19 cellular contexts compared by ENCODE assay signal in genomic region chr16:907361-907760, GRCh38.
DNase-seq lines count a peak whose midpoint lies in the region; ATAC-seq and TF ChIP-seq lines count a peak whose summit lies in the region.
"Had no signal": no experiment of that assay in that cellular context is flagged by ENCODE, and none has a peak within 500 bp of the region (broad histone marks: within the 10 kb centered on the region; RNA-seq: fewer than 3 reads in every experiment).

No MANE protein-coding gene starts in this region.

- no peak overlapping the region for H3K27ac ChIP-seq in RWPE2 (ENCODE audit: poor library complexity, severe bottlenecking)
- peak overlapping the region; percentile 74 for H3K27ac ChIP-seq in layer of hippocampus (ENCODE audit: low read depth, low read length)
- peak overlapping the region; percentile 73 for H3K27ac ChIP-seq in substantia nigra (ENCODE audit: low read depth, low read length, poor library complexity, severe bottlenecking)
- H3K27ac ChIP-seq: 22Rv1, GM23248, PC-9 had no signal

- H3K9me3 ChIP-seq in RWPE2 (ENCODE audit: severe bottlenecking), result no peaks in the 10 kb centered on the region

- intact Hi-C loops in Right ventricle myocardium inferior (cut with DNase I), result no loop called here
- intact Hi-C loops in left cardiac atrium (cut with DNase I), result no loop called here

- no peak for ATAC-seq in Right ventricle myocardium inferior
- no peak for ATAC-seq in left cardiac atrium
- ATAC-seq in RWPE2 (ENCODE audit: low read depth), result no peak
- ATAC-seq: HepG2 had no signal

- no peak for TF ChIP-seq CTCF in RWPE2 (IDR thresholded peaks at IDR 0.05; ENCODE audit: poor library complexity, severe bottlenecking)

- peak; percentile 6 for DNase-seq in Right ventricle myocardium inferior (ENCODE audit: missing footprints)
- no peak for DNase-seq in left cardiac atrium
- peak; percentile 34 for DNase-seq in RWPE2 (ENCODE audit: low spot score)
- DNase-seq in substantia nigra (lab: John Stamatoyannopoulos, UW), result no peak
- DNase-seq in effector CD4-positive, alpha-beta T cell, result no peak
- DNase-seq in T-helper 9 cell, result no peak
- DNase-seq in EL, result no peak
- DNase-seq: GM23248, H9, Karpas-422, NCI-H1694, NCI-H2029 treated with DMSO at 0.1 percent for 48 hours, NCI-H446 treated with DMSO at 0.1 percent for 48 hours, NCI-H82, PC-9, SHP77 treated with DMSO at 0.1 percent for 48 hours had no signal

- H3K27me3 ChIP-seq in RWPE2 (ENCODE audit: insufficient read depth, poor library complexity, severe bottlenecking) (no peaks in the 10 kb centered on the region), layer of hippocampus (ENCODE audit: control insufficient read depth, insufficient read depth, low read length) (no peaks in the 10 kb centered on the region)

- H3K4me3 ChIP-seq in RWPE2 (ENCODE audit: severe bottlenecking), result no peak overlapping the region
- H3K4me3 ChIP-seq: GM23248, PC-9 had no signal

- H3K4me1 ChIP-seq in RWPE2 (ENCODE audit: insufficient read depth, poor library complexity, severe bottlenecking), result no peaks in the 10 kb centered on the region

- H3K36me3 ChIP-seq in RWPE2 (ENCODE audit: low read depth), result no peaks in the 10 kb centered on the region

Comparison
In these comparisons a context has a peak if more than half of its experiments do, and no peak if none do; other contexts are left out.
1. DNase-seq: peak in Right ventricle myocardium inferior (single experiment) and RWPE2 (single experiment); none in left cardiac atrium (single experiment), substantia nigra (0 of 49), effector CD4-positive, alpha-beta T cell (single experiment), T-helper 9 cell (single experiment) and EL (single experiment).